Comparison of ENCODE assay signal across 10 cellular contexts in genomic region chr5:133957591-133957990, GRCh38. TPM values are rescaled to one million over a fixed set of nuclear protein-coding genes. Genes with fewer than 3 reads are reported as not detected.
DNase-seq lines count a peak whose midpoint lies in the region; ATAC-seq and TF ChIP-seq lines count a peak whose summit lies in the region.
"Had no signal": no experiment of that assay in that cellular context is flagged by ENCODE, and none has a peak within 500 bp of the region (broad histone marks: within the 10 kb centered on the region; RNA-seq: fewer than 3 reads in every experiment).

No MANE protein-coding gene starts in this region.

- H3K27ac Mint-ChIP-seq in activated T-helper 17 cell treated with anti-CD3 and anti-CD28 coated beads, Interleukin-2, amount 50 U/mL, for 72 hours: peak overlapping the region; percentile 81

- peak overlapping the region; percentile 50 for H3K4me3 Mint-ChIP-seq in activated T-helper 17 cell treated with anti-CD3 and anti-CD28 coated beads, Interleukin-2, amount 50 U/mL, for 72 hours

- H3K9me3 Mint-ChIP-seq in activated T-helper 17 cell treated with anti-CD3 and anti-CD28 coated beads, Interleukin-2, amount 50 U/mL, for 72 hours: no peaks in the 10 kb centered on the region

- no peaks in the 10 kb centered on the region for H3K27me3 ChIP-seq in ascending aorta
- H3K27me3 ChIP-seq: neutrophil had no signal

- CTCF ChIA-PET in GM10248 (lab: Yijun Ruan, JAX): interaction anchor here (0.7 to 1.6 kb wide), 2 partner anchors 8 to 20 kb away, joined by 3 to 6 read pairs; no protein-coding TSS in a partner anchor

- H3K36me3 Mint-ChIP-seq in activated T-helper 17 cell treated with anti-CD3 and anti-CD28 coated beads, Interleukin-2, amount 50 U/mL, for 72 hours (ENCODE audit: low read depth): peaks cover 71% of the 10 kb centered on the region

- DNase-seq in GM10248 (ENCODE audit: extremely low spot score) (peak; percentile 55), SHP77 (lab: John Stamatoyannopoulos, UW) (no peak), dedifferentiated amniotic fluid mesenchymal stem cell (ENCODE audit: extremely low spot score) (no peak), ascending aorta (ENCODE audit: low spot score in 2 of 2) (no peak), NCI-H2227 treated with DMSO at 0.1 percent for 48 hours (lab: John Stamatoyannopoulos, UW) (no peak)
- DNase-seq: HCEC 1CT had no signal

- H3K9me3 ChIP-seq in ascending aorta: no peaks in the 10 kb centered on the region
- H3K9me3 ChIP-seq: neutrophil had no signal

- H3K4me1 ChIP-seq in ascending aorta: peaks cover 2 to 12% of the 10 kb centered on the region in 2 donors

- POLR2A ChIA-PET in GM10248 (lab: Yijun Ruan, JAX): no interaction called here

- no peak for TF ChIP-seq CTCF in GM10248 (IDR thresholded peaks at IDR 0.05; ENCODE audit: control extremely low read depth, extremely low read depth, low read depth, missing control alignments)
- no peak for TF ChIP-seq CTCF in ascending aorta (IDR thresholded peaks at IDR 0.05)

- ATAC-seq in GM19351 (IDR thresholded peaks at IDR 0.05; ENCODE audit: unreplicated experiment): peak; percentile 71
- peak; percentile 67 for ATAC-seq in HG03066 (IDR thresholded peaks at IDR 0.05; ENCODE audit: low read depth, unreplicated experiment)
- peak; percentile 54 for ATAC-seq in activated T-helper 17 cell treated with anti-CD3 and anti-CD28 coated beads, Interleukin-2, amount 50 U/mL, for 72 hours (replicated peaks)

- no peak overlapping the region for H3K27ac ChIP-seq in ascending aorta
- H3K27ac ChIP-seq: neutrophil had no signal

- no peaks in the 10 kb centered on the region for H3K27me3 Mint-ChIP-seq in activated T-helper 17 cell treated with anti-CD3 and anti-CD28 coated beads, Interleukin-2, amount 50 U/mL, for 72 hours

- intact Hi-C loops in ascending aorta (cut with DNase I): no loop called here

- peaks cover 24% of the 10 kb centered on the region for H3K4me1 Mint-ChIP-seq in activated T-helper 17 cell treated with anti-CD3 and anti-CD28 coated beads, Interleukin-2, amount 50 U/mL, for 72 hours

- peaks cover 23 to 43% of the 10 kb centered on the region in 2 donors for H3K36me3 ChIP-seq in ascending aorta

- H3K4me3 ChIP-seq in ascending aorta: no peak overlapping the region

RNA-seq across cellular contexts. Expression of gene C5orf15, which starts 10.8 kb away (rescaled TPM):
- total RNA-seq in activated T-helper 17 cell treated with anti-CD3 and anti-CD28 coated beads, Interleukin-2, amount 50 U/mL, for 72 hours: 10 to 100 TPM; 17.9 to 36.8 TPM
- 177 TPM for total RNA-seq in ascending aorta

RNA-seq across cellular contexts. Expression of gene VDAC1, which starts 47.2 kb away (rescaled TPM):
- total RNA-seq in activated T-helper 17 cell treated with anti-CD3 and anti-CD28 coated beads, Interleukin-2, amount 50 U/mL, for 72 hours: 100 to 1,000 TPM; 334 to 423 TPM
- 50.2 TPM for total RNA-seq in ascending aorta
